ENCODE assay signal across 18 cellular contexts in genomic region chr7:139700505-139701235, GRCh38.
A peak's percentile ranks its signal among the peaks of the same experiment; 100 is the strongest.
DNase-seq lines count a peak whose midpoint lies in the region; ATAC-seq and TF ChIP-seq lines count a peak whose summit lies in the region.
"Had no signal": no experiment of that assay in that cellular context is flagged by ENCODE, and none has a peak within 500 bp of the region (broad histone marks: within the 10 kb centered on the region; RNA-seq: fewer than 3 reads in every experiment).

No MANE protein-coding gene starts in this region.

- no peaks in the 10 kb centered on the region for H3K27me3 ChIP-seq in Karpas-422 (ENCODE audit: low read length)

- no peak overlapping the region for H3K4me2 ChIP-seq in Karpas-422 (ENCODE audit: low read depth, low read length, poor library complexity, severe bottlenecking)
- H3K4me2 ChIP-seq: A549 had no signal

- no peak for TF ChIP-seq CTCF in GM12865 (IDR thresholded peaks at IDR 0.05; ENCODE audit: insufficient read depth, low read depth, low read length, missing control alignments)

- H3K79me2 ChIP-seq in Karpas-422 (ENCODE audit: low read length): no peaks in the 10 kb centered on the region

- CTCF ChIA-PET in activated CD8-positive, alpha-beta memory T cell treated with anti-CD3 and anti-CD28 coated beads, Interleukin-2, amount 10 ng/mL, durations not matched to agents 7 days and 5 days (lab: Charles Lee): interaction anchor here (0.8 to 1.2 kb wide), 6 partner anchors 13 to 68 kb away, joined by 3 to 4 read pairs (median 3); no protein-coding TSS in a partner anchor

- H3K9me2 ChIP-seq in Karpas-422 (replicated peaks; ENCODE audit: insufficient read depth, low read length): no peaks in the 10 kb centered on the region

- no peak overlapping the region for H3K9ac ChIP-seq in Karpas-422 (ENCODE audit: low read length)

- ATAC-seq in activated CD8-positive, alpha-beta memory T cell treated with anti-CD3 and anti-CD28 coated beads, Interleukin-2, amount 10 ng/mL, durations not matched to agents 7 days and 5 days: peak; percentile 25
- ATAC-seq in natural killer cell treated with Interleukin-12 subunit alpha and Interleukin-12 subunit beta and Interleukin-15 and Interleukin-18, amount 100 ng/mL, for 72 hours: peak; percentile 36 to 54
- ATAC-seq in HG03159 (IDR thresholded peaks at IDR 0.05; ENCODE audit: unreplicated experiment) (no peak), HG02981 (IDR thresholded peaks at IDR 0.05; ENCODE audit: unreplicated experiment) (no peak)
- ATAC-seq: PC-3 had no signal

- no peaks in the 10 kb centered on the region for H3K36me3 ChIP-seq in Karpas-422 (ENCODE audit: insufficient read depth, low read length)

- no peaks in the 10 kb centered on the region for H3K4me1 ChIP-seq in Karpas-422 (ENCODE audit: low read length)

- H3K4me3 Mint-ChIP-seq in activated CD8-positive, alpha-beta memory T cell treated with anti-CD3 and anti-CD28 coated beads, Interleukin-2, amount 10 ng/mL, durations not matched to agents 7 days and 5 days: no peak overlapping the region
- H3K4me3 Mint-ChIP-seq in activated T-helper 2 cell treated with anti-CD3 and anti-CD28 coated beads, Interferon-gamma antibody, Interleukin-2, Interleukin-4, amounts not matched to agents 10 μg/mL and 5 μg/mL and 100 μg/mL, durations not matched to agents 14 hours and 24 hours and 36 hours (ENCODE audit: low read depth): no peak overlapping the region
- peak overlapping the region; percentile 78 for H3K4me3 Mint-ChIP-seq in natural killer cell treated with Interleukin-12 subunit alpha and Interleukin-12 subunit beta and Interleukin-15 and Interleukin-18, amount 100 ng/mL, for 72 hours
- H3K4me3 Mint-ChIP-seq: CD14-positive monocyte had no signal

- no peaks in the 10 kb centered on the region for H3K27me3 Mint-ChIP-seq in activated CD8-positive, alpha-beta memory T cell treated with anti-CD3 and anti-CD28 coated beads, Interleukin-2, amount 10 ng/mL, durations not matched to agents 7 days and 5 days
- no peaks in the 10 kb centered on the region for H3K27me3 Mint-ChIP-seq in activated T-helper 2 cell treated with anti-CD3 and anti-CD28 coated beads, Interferon-gamma antibody, Interleukin-2, Interleukin-4, amounts not matched to agents 10 μg/mL and 5 μg/mL and 100 μg/mL, durations not matched to agents 14 hours and 24 hours and 36 hours (ENCODE audit: low read depth)
- no peaks in the 10 kb centered on the region for H3K27me3 Mint-ChIP-seq in natural killer cell treated with Interleukin-12 subunit alpha and Interleukin-12 subunit beta and Interleukin-15 and Interleukin-18, amount 100 ng/mL, for 72 hours

- no peaks in the 10 kb centered on the region for H4K20me1 ChIP-seq in Karpas-422 (ENCODE audit: insufficient read depth, low read depth, low read length)

- H3K4me1 Mint-ChIP-seq in activated CD8-positive, alpha-beta memory T cell treated with anti-CD3 and anti-CD28 coated beads, Interleukin-2, amount 10 ng/mL, durations not matched to agents 7 days and 5 days: peaks cover 61% of the 10 kb centered on the region
- H3K4me1 Mint-ChIP-seq in activated T-helper 2 cell treated with anti-CD3 and anti-CD28 coated beads, Interferon-gamma antibody, Interleukin-2, Interleukin-4, amounts not matched to agents 10 μg/mL and 5 μg/mL and 100 μg/mL, durations not matched to agents 14 hours and 24 hours and 36 hours (ENCODE audit: low read depth): peaks cover 29% of the 10 kb centered on the region
- peaks cover 78 to 80% of the 10 kb centered on the region in 2 donors for H3K4me1 Mint-ChIP-seq in natural killer cell treated with Interleukin-12 subunit alpha and Interleukin-12 subunit beta and Interleukin-15 and Interleukin-18, amount 100 ng/mL, for 72 hours (ENCODE audit: low read depth in 2 of 2)

- no peak overlapping the region for H3K27ac ChIP-seq in Karpas-422 (ENCODE audit: low read length)
- H3K27ac ChIP-seq: A549 had no signal

- H3K9me3 ChIP-seq in Karpas-422 (ENCODE audit: low read length): no peaks in the 10 kb centered on the region
- H3K9me3 ChIP-seq: A549 had no signal

- no peak for DNase-seq in activated CD8-positive, alpha-beta memory T cell treated with anti-CD3 and anti-CD28 coated beads, Interleukin-2, amount 10 ng/mL, durations not matched to agents 7 days and 5 days
- DNase-seq in activated CD8-positive, alpha-beta memory T cell treated with anti-CD3 and anti-CD28 coated beads for 24 hours: no peak
- peak; percentile 80 for DNase-seq in GM12865 (ENCODE audit: low read depth)
- no peak for DNase-seq in activated T-helper 2 cell treated with anti-CD3 and anti-CD28 coated beads, Interferon-gamma antibody, Interleukin-2, Interleukin-4, amounts not matched to agents 10 μg/mL and 5 μg/mL and 100 μg/mL, durations not matched to agents 14 hours and 24 hours and 36 hours (ENCODE audit: low spot score)
- no peak for DNase-seq in natural killer cell treated with Interleukin-12 subunit alpha and Interleukin-12 subunit beta and Interleukin-15 and Interleukin-18, amount 100 ng/mL, for 72 hours (ENCODE audit: low spot score)
- DNase-seq in Karpas-422: no peak
- DNase-seq: activated CD4-positive, alpha-beta T cell treated with anti-CD3 and anti-CD28 coated beads, Interleukin-2, amount 50 U/mL, for 1 hour; amniotic stem cell; GDM1; hippocampal formation; kidney; PC-3; stimulated activated naive CD4-positive, alpha-beta T cell treated with Interleukin-2 at 50 U/mL for 16 hours; trophoblast cell had no signal

- H3K36me3 Mint-ChIP-seq in activated CD8-positive, alpha-beta memory T cell treated with anti-CD3 and anti-CD28 coated beads, Interleukin-2, amount 10 ng/mL, durations not matched to agents 7 days and 5 days: peaks cover 6% of the 10 kb centered on the region
- H3K36me3 Mint-ChIP-seq in activated T-helper 2 cell treated with anti-CD3 and anti-CD28 coated beads, Interferon-gamma antibody, Interleukin-2, Interleukin-4, amounts not matched to agents 10 μg/mL and 5 μg/mL and 100 μg/mL, durations not matched to agents 14 hours and 24 hours and 36 hours (ENCODE audit: low read depth): peaks cover 5% of the 10 kb centered on the region
- peaks cover 27% of the 10 kb centered on the region for H3K36me3 Mint-ChIP-seq in natural killer cell treated with Interleukin-12 subunit alpha and Interleukin-12 subunit beta and Interleukin-15 and Interleukin-18, amount 100 ng/mL, for 72 hours

- intact Hi-C loops in activated T-helper 2 cell treated with anti-CD3 and anti-CD28 coated beads, Interferon-gamma antibody, Interleukin-2, Interleukin-4, amounts not matched to agents 10 μg/mL and 5 μg/mL and 100 μg/mL, durations not matched to agents 14 hours and 24 hours and 36 hours (cut with micrococcal nuclease): loop anchor here (1.0 kb wide), 1 partner anchor 18 kb away; no protein-coding TSS in a partner anchor

- no peak overlapping the region for H2AFZ ChIP-seq in Karpas-422 (ENCODE audit: low read length)

- H3K4me3 ChIP-seq in GM12865 (ENCODE audit: low read depth, low read length): peak overlapping the region; percentile 49
- H3K4me3 ChIP-seq in Karpas-422 (ENCODE audit: low read length): no peak overlapping the region
- H3K4me3 ChIP-seq: A549 had no signal

- peak overlapping the region; percentile 88 for H3K27ac Mint-ChIP-seq in activated CD8-positive, alpha-beta memory T cell treated with anti-CD3 and anti-CD28 coated beads, Interleukin-2, amount 10 ng/mL, durations not matched to agents 7 days and 5 days
- H3K27ac Mint-ChIP-seq in activated T-helper 2 cell treated with anti-CD3 and anti-CD28 coated beads, Interferon-gamma antibody, Interleukin-2, Interleukin-4, amounts not matched to agents 10 μg/mL and 5 μg/mL and 100 μg/mL, durations not matched to agents 14 hours and 24 hours and 36 hours: peak overlapping the region; percentile 83
- H3K27ac Mint-ChIP-seq in natural killer cell treated with Interleukin-12 subunit alpha and Interleukin-12 subunit beta and Interleukin-15 and Interleukin-18, amount 100 ng/mL, for 72 hours: peak overlapping the region; percentile 92 to 96

- no peaks in the 10 kb centered on the region for H3K9me3 Mint-ChIP-seq in activated CD8-positive, alpha-beta memory T cell treated with anti-CD3 and anti-CD28 coated beads, Interleukin-2, amount 10 ng/mL, durations not matched to agents 7 days and 5 days (ENCODE audit: low read depth)
- no peaks in the 10 kb centered on the region for H3K9me3 Mint-ChIP-seq in activated T-helper 2 cell treated with anti-CD3 and anti-CD28 coated beads, Interferon-gamma antibody, Interleukin-2, Interleukin-4, amounts not matched to agents 10 μg/mL and 5 μg/mL and 100 μg/mL, durations not matched to agents 14 hours and 24 hours and 36 hours
- no peaks in the 10 kb centered on the region for H3K9me3 Mint-ChIP-seq in natural killer cell treated with Interleukin-12 subunit alpha and Interleukin-12 subunit beta and Interleukin-15 and Interleukin-18, amount 100 ng/mL, for 72 hours

Comparison
In these comparisons a context has a peak if more than half of its experiments do, and no peak if none do; other contexts are left out.
1. ATAC-seq: peak in activated CD8-positive, alpha-beta memory T cell treated with anti-CD3 and anti-CD28 coated beads, Interleukin-2, amount 10 ng/mL, durations not matched to agents 7 days and 5 days (single experiment) and natural killer cell treated with Interleukin-12 subunit alpha and Interleukin-12 subunit beta and Interleukin-15 and Interleukin-18, amount 100 ng/mL, for 72 hours (2 of 2); none in HG03159 (single experiment) and HG02981 (single experiment).
2. Peak in every context shown above with its lines, with median percentiles within 50 percentile points of each other: H3K27ac Mint-ChIP-seq.